In the genomic region with DNA sequence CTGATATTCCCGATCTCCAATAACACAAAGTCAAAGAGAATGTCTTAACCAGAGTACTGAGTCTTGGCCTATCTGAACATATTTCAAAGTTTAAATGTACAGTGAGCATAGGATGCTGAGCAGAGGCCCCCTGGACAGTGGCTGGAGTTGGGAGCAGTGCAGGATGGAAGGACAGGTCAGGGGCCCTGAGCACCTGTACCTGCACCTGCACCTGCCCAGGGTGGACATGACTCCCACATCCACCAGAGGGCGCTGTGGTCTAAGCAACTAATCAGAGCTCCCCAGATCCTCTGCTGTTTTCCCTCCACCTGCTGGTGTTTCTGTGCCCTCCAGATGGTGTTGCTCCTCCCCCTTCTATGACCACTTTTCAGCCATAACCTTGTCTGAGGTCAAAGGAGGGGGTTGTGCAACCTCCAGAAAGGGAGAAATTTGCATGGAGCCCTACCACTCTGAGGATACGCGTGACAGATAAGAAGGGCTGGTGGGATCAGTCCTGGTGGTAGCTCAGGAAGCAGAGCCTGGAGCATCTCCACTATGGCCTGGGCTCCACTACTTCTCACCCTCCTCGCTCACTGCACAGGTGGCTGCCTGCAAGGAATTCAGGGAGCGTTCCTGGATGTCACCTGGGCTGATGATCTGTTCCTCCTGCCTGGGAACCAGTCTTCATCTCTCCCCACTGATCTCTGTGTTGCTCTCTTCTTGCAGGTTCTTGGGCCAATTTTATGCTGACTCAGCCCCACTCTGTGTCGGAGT, we compare ENCODE assay signal across 8 cellular contexts. TPM values are rescaled to one million over a fixed set of nuclear protein-coding genes. Genes with fewer than 3 reads are reported as not detected.
DNase-seq lines count a peak whose midpoint lies in the region; ATAC-seq, FAIRE-seq and TF ChIP-seq lines count a peak whose summit lies in the region.

No MANE protein-coding gene starts in this region.

- no peaks in the 10 kb centered on the region for H3K79me2 ChIP-seq in endothelial cell of umbilical vein (ENCODE audit: control insufficient read depth, insufficient read depth, low read length)

- DNase-seq in BJ (ENCODE audit: low read depth), result no peak
- peak; percentile 89 for DNase-seq in NCI-H69 (lab: John Stamatoyannopoulos, UW)
- DNase-seq in activated CD8-positive, alpha-beta T cell treated with anti-CD3 and anti-CD28 coated beads for 36 hours, result peak; percentile 91
- peak; percentile 45 for DNase-seq in endothelial cell of umbilical vein (ENCODE audit: low read depth, low spot score)
- peak; percentile 70 for DNase-seq in natural killer cell treated with Interleukin-12 subunit alpha and Interleukin-12 subunit beta and Interleukin-15 and Interleukin-18, amount 100 ng/mL, for 72 hours (ENCODE audit: low spot score)
- peak; percentile 16 for DNase-seq in stromal cell of bone marrow (ENCODE audit: low read depth)

- H3K27ac Mint-ChIP-seq in activated CD8-positive, alpha-beta T cell treated with anti-CD3 and anti-CD28 coated beads for 36 hours, result no peak overlapping the region
- no peak overlapping the region for H3K27ac Mint-ChIP-seq in natural killer cell treated with Interleukin-12 subunit alpha and Interleukin-12 subunit beta and Interleukin-15 and Interleukin-18, amount 100 ng/mL, for 72 hours

- no peaks in the 10 kb centered on the region for H3K9me1 ChIP-seq in endothelial cell of umbilical vein (replicated peaks; ENCODE audit: control insufficient read depth, extremely low read depth, insufficient read depth, low read length)

- dilution Hi-C loops in endothelial cell of umbilical vein (cut with MboI; ENCODE audit: extremely low pct_ligation_motif_present, low sequenced_read_pairs), result no loop called here

- no peak overlapping the region for H3K4me2 ChIP-seq in endothelial cell of umbilical vein (ENCODE audit: insufficient read depth, low read length)

- no peak overlapping the region for H3K9ac ChIP-seq in endothelial cell of umbilical vein (replicated peaks; ENCODE audit: extremely low read depth, insufficient read depth, low read length)

- FAIRE-seq in endothelial cell of umbilical vein (lab: Jason Lieb, UNC), result peak; percentile 26

- no peak overlapping the region for H3K4me3 Mint-ChIP-seq in activated CD8-positive, alpha-beta T cell treated with anti-CD3 and anti-CD28 coated beads for 36 hours
- H3K4me3 Mint-ChIP-seq in natural killer cell treated with Interleukin-12 subunit alpha and Interleukin-12 subunit beta and Interleukin-15 and Interleukin-18, amount 100 ng/mL, for 72 hours, result no peak overlapping the region

- BruUV-seq in endothelial cell of umbilical vein (replicated peaks; lab: Mats Ljungman, UMichigan), result no TSS peak

- no peaks in the 10 kb centered on the region for H3K9me3 ChIP-seq in endothelial cell of umbilical vein (replicated peaks; ENCODE audit: control insufficient read depth, insufficient read depth, low read length)

- CTCF ChIA-PET in BJ (lab: Yijun Ruan, JAX), result interaction anchor here (0.6 to 1.6 kb wide), 11 partner anchors 9 to 123 kb away, joined by 3 to 15 read pairs (median 5); no protein-coding TSS in a partner anchor
- CTCF ChIA-PET in activated CD8-positive, alpha-beta T cell treated with anti-CD3 and anti-CD28 coated beads for 36 hours (lab: Charles Lee), result interaction anchor here (0.6 to 4.0 kb wide), 17 partner anchors 9 to 150 kb away, joined by 3 to 61 read pairs (median 3); no protein-coding TSS in a partner anchor
- CTCF ChIA-PET in endothelial cell of umbilical vein (lab: Charles Lee), result interaction anchor here (0.6 to 3.3 kb wide), 29 partner anchors 9 to 229 kb away, joined by 3 to 66 read pairs (median 4); no protein-coding TSS in a partner anchor

- H3K9me3 Mint-ChIP-seq in activated CD8-positive, alpha-beta T cell treated with anti-CD3 and anti-CD28 coated beads for 36 hours, result no peaks in the 10 kb centered on the region
- H3K9me3 Mint-ChIP-seq in natural killer cell treated with Interleukin-12 subunit alpha and Interleukin-12 subunit beta and Interleukin-15 and Interleukin-18, amount 100 ng/mL, for 72 hours, result no peaks in the 10 kb centered on the region

- peaks cover 3% of the 10 kb centered on the region for H3K27me3 ChIP-seq in BJ (ENCODE audit: control insufficient read depth, insufficient read depth, low read length)
- peaks cover 0 to 4% of the 10 kb centered on the region in 2 experiments for H3K27me3 ChIP-seq in endothelial cell of umbilical vein (ENCODE audit: control insufficient read depth in 2 of 2, insufficient read depth in 2 of 2, low read length in 2 of 2)

- H3K4me1 Mint-ChIP-seq in activated CD8-positive, alpha-beta T cell treated with anti-CD3 and anti-CD28 coated beads for 36 hours (ENCODE audit: low read depth), result no peaks in the 10 kb centered on the region
- peaks cover 0 to 2% of the 10 kb centered on the region in 2 donors for H3K4me1 Mint-ChIP-seq in natural killer cell treated with Interleukin-12 subunit alpha and Interleukin-12 subunit beta and Interleukin-15 and Interleukin-18, amount 100 ng/mL, for 72 hours (ENCODE audit: low read depth in 2 of 2)

- H2AFZ ChIP-seq in endothelial cell of umbilical vein (ENCODE audit: low read depth, low read length), result no peak overlapping the region

- TF ChIP-seq CTCF in BJ (IDR thresholded peaks at IDR 0.05; ENCODE audit: insufficient read depth, low read depth, low read length) (peak; percentile 77), endothelial cell of umbilical vein (IDR thresholded peaks at IDR 0.05; ENCODE audit: extremely low read depth in 1 of 2, insufficient read depth in 1 of 2, low read depth in 1 of 2, low read length in 2 of 2) (peak; percentile 81 to 87)
- peak; percentile 97 for TF ChIP-seq CTCF in activated CD8-positive, alpha-beta T cell treated with anti-CD3 and anti-CD28 coated beads for 36 hours (IDR thresholded peaks at IDR 0.05)

- intact Hi-C loops in activated CD8-positive, alpha-beta T cell treated with anti-CD3 and anti-CD28 coated beads for 36 hours (cut with micrococcal nuclease), result no loop called here
- intact Hi-C loops in endothelial cell of umbilical vein (cut with micrococcal nuclease), result loop anchor here (1.0 kb wide), 1 partner anchor 40 kb away; no protein-coding TSS in a partner anchor

- H3K27ac ChIP-seq in endothelial cell of umbilical vein (ENCODE audit: insufficient read depth, low read depth, low read length), result no peak overlapping the region

- ATAC-seq in GM19025 (IDR thresholded peaks at IDR 0.05; ENCODE audit: low read depth, unreplicated experiment), result peak; percentile 63
- peak; percentile 62 for ATAC-seq in HG03378 (IDR thresholded peaks at IDR 0.05; ENCODE audit: unreplicated experiment)
- ATAC-seq in activated CD8-positive, alpha-beta T cell treated with anti-CD3 and anti-CD28 coated beads for 36 hours, result peak; percentile 98
- peak; percentile 73 to 82 for ATAC-seq in natural killer cell treated with Interleukin-12 subunit alpha and Interleukin-12 subunit beta and Interleukin-15 and Interleukin-18, amount 100 ng/mL, for 72 hours

- H3K27me3 Mint-ChIP-seq in activated CD8-positive, alpha-beta T cell treated with anti-CD3 and anti-CD28 coated beads for 36 hours, result peaks cover 7% of the 10 kb centered on the region
- peaks cover 28 to 36% of the 10 kb centered on the region in 2 donors for H3K27me3 Mint-ChIP-seq in natural killer cell treated with Interleukin-12 subunit alpha and Interleukin-12 subunit beta and Interleukin-15 and Interleukin-18, amount 100 ng/mL, for 72 hours

- POLR2A ChIA-PET in BJ (lab: Charles Lee), result no interaction called here
- POLR2A ChIA-PET in activated CD8-positive, alpha-beta T cell treated with anti-CD3 and anti-CD28 coated beads for 36 hours (lab: Charles Lee), result no interaction called here
- POLR2A ChIA-PET in endothelial cell of umbilical vein (lab: Charles Lee), result no interaction called here

- H3K4me1 ChIP-seq in endothelial cell of umbilical vein (ENCODE audit: control insufficient read depth, extremely low read depth, insufficient read depth, low read length), result no peaks in the 10 kb centered on the region

- no peak overlapping the region for H3K4me3 ChIP-seq in BJ (ENCODE audit: low read depth, low read length)
- no peak overlapping the region for H3K4me3 ChIP-seq in endothelial cell of umbilical vein (replicated peaks in 1 of 3; ENCODE audit: insufficient read depth in 1 of 3, low read depth in 1 of 3, low read length in 3 of 3)

- no peak for TF ChIP-seq POLR2A in endothelial cell of umbilical vein (IDR thresholded peaks at IDR 0.05; ENCODE audit: low read depth, low read length)

- no peaks in the 10 kb centered on the region for H4K20me1 ChIP-seq in endothelial cell of umbilical vein (replicated peaks; ENCODE audit: control insufficient read depth, extremely low read depth, insufficient read depth, low read length)

- H3K36me3 ChIP-seq in BJ (ENCODE audit: control insufficient read depth, insufficient read depth, low read length) (no peaks in the 10 kb centered on the region), endothelial cell of umbilical vein (ENCODE audit: control insufficient read depth in 2 of 2, extremely low read depth in 1 of 2, insufficient read depth in 2 of 2, low read length in 2 of 2) (no peaks in the 10 kb centered on the region)

- no peaks in the 10 kb centered on the region for H3K36me3 Mint-ChIP-seq in activated CD8-positive, alpha-beta T cell treated with anti-CD3 and anti-CD28 coated beads for 36 hours (ENCODE audit: low read depth)
- no peaks in the 10 kb centered on the region for H3K36me3 Mint-ChIP-seq in natural killer cell treated with Interleukin-12 subunit alpha and Interleukin-12 subunit beta and Interleukin-15 and Interleukin-18, amount 100 ng/mL, for 72 hours

TF ChIP-seq in endothelial cell of umbilical vein, 7 proteins besides CTCF, POLR2A, EP300 and RAD21 (continues in another document):
- TF ChIP-seq EZH2 (IDR thresholded peaks at IDR 0.05; ENCODE audit: borderline replicate concordance, low read depth, low read length, severe bottlenecking) (no peak), MYC (IDR thresholded peaks at IDR 0.05; ENCODE audit: low read depth, low read length) (no peak), POLR2AphosphoS5 (IDR thresholded peaks at IDR 0.05; ENCODE audit: insufficient read depth, low read depth, low read length) (no peak), FOS (IDR thresholded peaks at IDR 0.05; ENCODE audit: borderline replicate concordance, insufficient read depth, low read length) (no peak)

RNA-seq across cellular contexts. Expression of gene VPREB1, which starts 49.1 kb away (rescaled TPM):
- polyA plus RNA-seq in BJ (2011; rRNA removed) (not detected in 2 replicates), endothelial cell of umbilical vein (not detected in 2 replicates)
- polyA minus RNA-seq in BJ (2011; rRNA and poly(A)+ RNA removed), result not detected in 2 replicates
- not detected for total RNA-seq in activated CD8-positive, alpha-beta T cell treated with anti-CD3 and anti-CD28 coated beads for 36 hours
- not detected in 2 replicates for total RNA-seq in endothelial cell of umbilical vein
- polyA plus RNA-seq in endothelial cell of umbilical vein (2011; cell fraction: cytosol; rRNA removed), result not detected in 2 replicates
- polyA plus RNA-seq in endothelial cell of umbilical vein (2011; cell fraction: nucleus; rRNA removed), result not detected in 2 replicates
- polyA plus RNA-seq in endothelial cell of umbilical vein (2012), result not detected in 2 replicates
- not detected in 2 replicates for polyA minus RNA-seq in endothelial cell of umbilical vein
- not detected for polyA minus RNA-seq in endothelial cell of umbilical vein (2011; cell fraction: cytosol; rRNA and poly(A)+ RNA removed)
- polyA minus RNA-seq in endothelial cell of umbilical vein (2011; cell fraction: nucleus; rRNA and poly(A)+ RNA removed), result not detected in 2 replicates
- not detected for total RNA-seq in natural killer cell treated with Interleukin-12 subunit alpha and Interleukin-12 subunit beta and Interleukin-15 and Interleukin-18, amount 100 ng/mL, for 72 hours
